In the genomic region with DNA sequence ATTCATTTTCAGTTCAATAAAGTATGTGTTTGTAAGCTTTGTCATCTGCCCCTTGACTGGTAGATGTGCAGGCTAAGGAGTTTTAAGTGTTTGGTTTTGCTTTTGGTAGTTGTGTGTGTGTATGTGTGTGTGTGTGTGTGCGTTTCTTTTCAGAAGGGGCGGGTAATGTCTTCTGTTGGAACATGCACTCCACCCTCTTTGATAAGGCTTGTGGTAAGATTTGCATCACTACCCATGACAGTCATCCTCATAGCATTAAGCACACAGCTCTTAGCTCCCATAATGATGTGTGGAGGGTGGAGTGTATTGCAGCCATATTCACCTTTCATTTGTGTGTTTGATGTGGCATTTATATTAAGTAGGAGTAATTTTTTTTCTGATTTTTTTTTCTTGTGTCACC, we compare ENCODE assay signal across 9 cellular contexts.
DNase-seq lines count a peak whose midpoint lies in the region; ATAC-seq and TF ChIP-seq lines count a peak whose summit lies in the region.
"Had no signal": no experiment of that assay in that cellular context is flagged by ENCODE, and none has a peak within 500 bp of the region (broad histone marks: within the 10 kb centered on the region; RNA-seq: fewer than 3 reads in every experiment).

No MANE protein-coding gene starts in this region.

- no peaks in the 10 kb centered on the region for H3K36me3 ChIP-seq in PC-9 (ENCODE audit: low read depth)

- H3K4me2 ChIP-seq in PC-9, result no peak overlapping the region

- no peaks in the 10 kb centered on the region for H3K79me2 ChIP-seq in PC-9 (ENCODE audit: low read depth)

- no peak overlapping the region for H3K4me3 ChIP-seq in PC-9

- no peaks in the 10 kb centered on the region for H4K20me1 ChIP-seq in PC-9 (ENCODE audit: insufficient read depth)

- CTCF ChIA-PET in PC-9 (lab: Charles Lee), result no interaction called here

- intact Hi-C loops in PC-9 (cut with micrococcal nuclease; ENCODE audit: unreplicated experiment), result loop anchor here (5.0 to 10.0 kb wide), 2 partner anchors 111 to 199 kb away; a partner anchor contains a TSS

- no peak overlapping the region for H2AFZ ChIP-seq in PC-9

- H3K4me1 ChIP-seq in PC-9 (replicated peaks; ENCODE audit: insufficient read depth), result no peaks in the 10 kb centered on the region

- TF ChIP-seq CTCF in PC-9 (conservative IDR thresholded peaks at IDR 0.05), result no peak

- H3K27me3 ChIP-seq in PC-9 (ENCODE audit: insufficient read depth, low read depth), result no peaks in the 10 kb centered on the region

- BruUV-seq in PC-9 (replicated peaks; lab: Mats Ljungman, UMichigan), result no TSS peak

- H3F3A ChIP-seq in PC-9 (ENCODE audit: insufficient read depth, low read depth), result no peaks in the 10 kb centered on the region

- no peaks in the 10 kb centered on the region for H3K9me3 ChIP-seq in PC-9 (ENCODE audit: insufficient read depth, low read depth)

- no peaks in the 10 kb centered on the region for H3K9me2 ChIP-seq in PC-9 (ENCODE audit: insufficient read depth)

- no peak overlapping the region for H3K27ac ChIP-seq in PC-9

- POLR2A ChIA-PET in PC-9 (lab: Charles Lee; ENCODE audit: unreplicated experiment), result no interaction called here

- in situ Hi-C loops in ACHN (cut with HindIII; ENCODE audit: low pct_ligation_motif_present, low pct_unique_long_range_greater_than_20kb, low sequenced_read_pairs), result no loop called here

- peak; percentile 43 for ATAC-seq in GM19043 (IDR thresholded peaks at IDR 0.05; ENCODE audit: low read depth, unreplicated experiment)
- peak; percentile 55 for ATAC-seq in HG03196 (IDR thresholded peaks at IDR 0.05; ENCODE audit: unreplicated experiment)
- ATAC-seq in HG02623 (IDR thresholded peaks at IDR 0.05; ENCODE audit: unreplicated experiment), result no peak

- peak; percentile 6 for DNase-seq in ACHN
- DNase-seq in amniotic epithelial cell (ENCODE audit: low read depth), result peak; percentile 93
- no peak for DNase-seq in PC-9
- DNase-seq in DMS114 treated with DMSO at 0.1 percent for 48 hours (lab: John Stamatoyannopoulos, UW; ENCODE audit: unreplicated experiment), result no peak
- DNase-seq in stimulated activated CD4-positive, alpha-beta T cell treated with anti-CD3 and anti-CD28 coated beads, Interleukin-4, amount 100 ng/mL, for 24 hours, result no peak
- DNase-seq: DND-41 had no signal

Comparison
In these comparisons a context has a peak if more than half of its experiments do, and no peak if none do; other contexts are left out.
1. DNase-seq: peak in ACHN (single experiment) and amniotic epithelial cell (single experiment); none in PC-9 (0 of 2), DMS114 treated with DMSO at 0.1 percent for 48 hours (single experiment) and stimulated activated CD4-positive, alpha-beta T cell treated with anti-CD3 and anti-CD28 coated beads, Interleukin-4, amount 100 ng/mL, for 24 hours (single experiment).